Comparison of ENCODE assay signal across 1 cellular context in the genomic region with DNA sequence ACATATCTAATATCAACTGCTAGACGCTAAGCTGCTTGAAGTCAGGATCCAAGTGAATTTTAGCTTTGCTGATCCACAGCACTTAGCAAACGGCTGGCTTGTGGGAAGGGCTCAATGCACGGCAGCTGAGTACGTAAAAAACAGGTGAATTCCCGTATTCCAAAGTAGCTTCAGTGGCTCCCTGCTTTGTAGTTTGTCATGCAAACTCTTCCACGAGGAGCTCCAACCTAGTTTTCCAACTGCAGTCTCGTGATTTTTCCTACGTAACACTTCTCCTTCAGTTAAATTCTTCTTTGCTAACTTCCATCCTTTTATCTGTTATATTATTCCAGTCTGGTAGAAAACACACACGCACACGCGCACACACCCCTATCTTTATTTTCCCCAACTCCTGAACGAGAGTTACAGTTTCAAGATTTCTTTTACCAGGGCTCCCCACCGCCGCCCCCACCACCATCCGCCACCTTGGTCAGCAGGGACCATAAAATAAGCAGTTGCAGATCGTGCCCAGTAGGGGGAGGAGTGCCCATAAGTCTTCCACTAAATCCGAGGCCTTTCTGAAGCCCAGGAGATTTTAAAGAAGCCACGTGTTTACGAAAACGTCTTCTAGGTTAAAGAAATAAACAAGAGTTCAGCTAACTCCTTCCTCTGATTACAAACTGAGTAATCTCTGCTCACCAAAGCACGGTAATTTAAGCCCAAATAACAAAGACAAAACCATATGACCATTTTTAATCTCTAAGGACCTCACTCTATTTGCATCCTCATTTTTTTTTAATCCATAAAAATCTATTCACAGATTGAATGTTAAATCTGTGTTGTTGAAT.
TF ChIP-seq lines count a peak whose summit lies in the region.

No MANE protein-coding gene starts in this region.

TF ChIP-seq in GM23338, 12 proteins besides CTCF, POLR2A, EP300 and RAD21:
- TF ChIP-seq REST (IDR thresholded peaks at IDR 0.05; ENCODE audit: unreplicated experiment) (no peak), EZH2phosphoT487 (IDR thresholded peaks at IDR 0.05; ENCODE audit: unreplicated experiment) (no peak), STAT1 (IDR thresholded peaks at IDR 0.05; ENCODE audit: unreplicated experiment) (no peak), JUNB (IDR thresholded peaks at IDR 0.05; ENCODE audit: unreplicated experiment) (no peak)
